2 cellular contexts compared by ENCODE assay signal in the genomic region with DNA sequence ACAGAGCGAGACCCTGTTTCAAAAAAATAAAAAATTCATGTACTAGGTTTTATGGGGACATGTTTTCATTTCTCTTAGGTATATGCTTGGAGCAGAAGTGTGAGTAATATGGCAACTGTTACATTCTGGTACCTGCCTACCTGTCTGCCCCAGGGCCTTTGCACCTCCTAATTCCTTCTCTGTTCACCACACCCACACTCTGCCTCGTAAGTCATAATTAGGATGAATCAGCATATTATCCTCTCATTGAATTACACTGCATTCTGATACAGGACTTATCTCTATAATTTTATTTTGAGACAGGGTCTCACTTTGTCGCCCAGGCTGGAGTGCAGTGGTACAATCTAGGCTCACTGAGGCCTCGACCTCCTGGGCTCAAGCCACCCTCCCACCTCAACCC.
A peak's percentile ranks its signal among the peaks of the same experiment; 100 is the strongest.
TF ChIP-seq lines count a peak whose summit lies in the region.

No MANE protein-coding gene starts in this region.

TF ChIP-seq in HepG2, 621 proteins besides CTCF, POLR2A, EP300 and RAD21:
- TF ChIP-seq NFE2L2 (IDR thresholded peaks at IDR 0.05; ENCODE audit: low read length) (peak; percentile 22; the same call in 1 of the 2 replicates), MAFF (IDR thresholded peaks at IDR 0.05; ENCODE audit: low read depth, low read length) (peak; percentile 66), MAFK (conservative IDR thresholded peaks at IDR 0.05 in 1 of 2, IDR thresholded peaks at IDR 0.05 in 1 of 2; ENCODE audit: low read length in 2 of 2) (peak; percentile 73 to 76), MTA3 (CRISPR knock-in tag; IDR thresholded peaks at IDR 0.05) (no peak)
- TF ChIP-seq, protein P1, sequence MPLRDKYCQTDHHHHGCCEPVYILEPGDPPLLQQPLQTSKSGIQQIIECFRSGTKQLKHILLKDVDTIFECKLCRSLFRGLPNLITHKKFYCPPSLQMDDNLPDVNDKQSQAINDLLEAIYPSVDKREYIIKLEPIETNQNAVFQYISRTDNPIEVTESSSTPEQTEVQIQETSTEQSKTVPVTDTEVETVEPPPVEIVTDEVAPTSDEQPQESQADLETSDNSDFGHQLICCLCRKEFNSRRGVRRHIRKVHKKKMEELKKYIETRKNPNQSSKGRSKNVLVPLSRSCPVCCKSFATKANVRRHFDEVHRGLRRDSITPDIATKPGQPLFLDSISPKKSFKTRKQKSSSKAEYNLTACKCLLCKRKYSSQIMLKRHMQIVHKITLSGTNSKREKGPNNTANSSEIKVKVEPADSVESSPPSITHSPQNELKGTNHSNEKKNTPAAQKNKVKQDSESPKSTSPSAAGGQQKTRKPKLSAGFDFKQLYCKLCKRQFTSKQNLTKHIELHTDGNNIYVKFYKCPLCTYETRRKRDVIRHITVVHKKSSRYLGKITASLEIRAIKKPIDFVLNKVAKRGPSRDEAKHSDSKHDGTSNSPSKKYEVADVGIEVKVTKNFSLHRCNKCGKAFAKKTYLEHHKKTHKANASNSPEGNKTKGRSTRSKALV (CRISPR knock-in tag; IDR thresholded peaks at IDR 0.05): no peak
TF ChIP-seq in HepG2: peak in this region for 3.

TF ChIP-seq in K562, 482 proteins besides CTCF, POLR2A, EP300 and RAD21:
- TF ChIP-seq MAFF (IDR thresholded peaks at IDR 0.05; ENCODE audit: low read length): peak; percentile 67
- TF ChIP-seq KDM2B (CRISPR knock-in tag; IDR thresholded peaks at IDR 0.05): no peak
- peak; percentile 36; the same call in 1 of the 2 replicates for TF ChIP-seq MAFK (IDR thresholded peaks at IDR 0.05; ENCODE audit: low read length)
- TF ChIP-seq YBX1 (IDR thresholded peaks at IDR 0.05): no peak
- TF ChIP-seq MCM2 (IDR thresholded peaks at IDR 0.05; ENCODE audit: low read depth): no peak
- TF ChIP-seq KDM1A (IDR thresholded peaks at IDR 0.05): 0 out of 4 replicates have a peak, but pooled peaks of 1 of the 2 experiments have one; percentile 9
- TF ChIP-seq BCOR (IDR thresholded peaks at IDR 0.05): peak; percentile 62; the same call in 1 of the 2 replicates
- TF ChIP-seq NR1H2 (CRISPR knock-in tag; IDR thresholded peaks at IDR 0.05): no peak
- TF ChIP-seq ZNF316 (IDR thresholded peaks at IDR 0.05): peak; percentile 87
- no peak for TF ChIP-seq EGR1 (conservative IDR thresholded peaks at IDR 0.05)
- no peak for TF ChIP-seq BDP1 (IDR thresholded peaks at IDR 0.05; ENCODE audit: insufficient read depth, insufficient read length)
- peak; percentile 64; the same call in 1 of the 2 replicates for TF ChIP-seq MAFG (tag; conservative IDR thresholded peaks at IDR 0.05)
- TF ChIP-seq, protein P2, sequence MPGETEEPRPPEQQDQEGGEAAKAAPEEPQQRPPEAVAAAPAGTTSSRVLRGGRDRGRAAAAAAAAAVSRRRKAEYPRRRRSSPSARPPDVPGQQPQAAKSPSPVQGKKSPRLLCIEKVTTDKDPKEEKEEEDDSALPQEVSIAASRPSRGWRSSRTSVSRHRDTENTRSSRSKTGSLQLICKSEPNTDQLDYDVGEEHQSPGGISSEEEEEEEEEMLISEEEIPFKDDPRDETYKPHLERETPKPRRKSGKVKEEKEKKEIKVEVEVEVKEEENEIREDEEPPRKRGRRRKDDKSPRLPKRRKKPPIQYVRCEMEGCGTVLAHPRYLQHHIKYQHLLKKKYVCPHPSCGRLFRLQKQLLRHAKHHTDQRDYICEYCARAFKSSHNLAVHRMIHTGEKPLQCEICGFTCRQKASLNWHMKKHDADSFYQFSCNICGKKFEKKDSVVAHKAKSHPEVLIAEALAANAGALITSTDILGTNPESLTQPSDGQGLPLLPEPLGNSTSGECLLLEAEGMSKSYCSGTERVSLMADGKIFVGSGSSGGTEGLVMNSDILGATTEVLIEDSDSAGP (CRISPR knock-in tag; IDR thresholded peaks at IDR 0.05): no peak
- TF ChIP-seq DMBX1 (CRISPR knock-in tag; IDR thresholded peaks at IDR 0.05; ENCODE audit: borderline replicate concordance): no peak
- no peak for TF ChIP-seq MEF2D (tag; conservative IDR thresholded peaks at IDR 0.05; ENCODE audit: low read depth)
- peak; percentile 94 for TF ChIP-seq RBM25 (IDR thresholded peaks at IDR 0.05; ENCODE audit: low read depth, low read length, severe bottlenecking)
- TF ChIP-seq C11orf30 (IDR thresholded peaks at IDR 0.05; ENCODE audit: low read depth): peak; percentile 69
- no peak for TF ChIP-seq LEF1 (IDR thresholded peaks at IDR 0.05)
